1 cellular context compared by ENCODE assay signal in genomic region chr4:185914583-185915199, GRCh38.
TF ChIP-seq lines count a peak whose summit lies in the region.

No MANE protein-coding gene starts in this region.

TF ChIP-seq in GM23338, 12 proteins besides CTCF, POLR2A, EP300 and RAD21 (continued from another document):
- TF ChIP-seq, protein P1, sequence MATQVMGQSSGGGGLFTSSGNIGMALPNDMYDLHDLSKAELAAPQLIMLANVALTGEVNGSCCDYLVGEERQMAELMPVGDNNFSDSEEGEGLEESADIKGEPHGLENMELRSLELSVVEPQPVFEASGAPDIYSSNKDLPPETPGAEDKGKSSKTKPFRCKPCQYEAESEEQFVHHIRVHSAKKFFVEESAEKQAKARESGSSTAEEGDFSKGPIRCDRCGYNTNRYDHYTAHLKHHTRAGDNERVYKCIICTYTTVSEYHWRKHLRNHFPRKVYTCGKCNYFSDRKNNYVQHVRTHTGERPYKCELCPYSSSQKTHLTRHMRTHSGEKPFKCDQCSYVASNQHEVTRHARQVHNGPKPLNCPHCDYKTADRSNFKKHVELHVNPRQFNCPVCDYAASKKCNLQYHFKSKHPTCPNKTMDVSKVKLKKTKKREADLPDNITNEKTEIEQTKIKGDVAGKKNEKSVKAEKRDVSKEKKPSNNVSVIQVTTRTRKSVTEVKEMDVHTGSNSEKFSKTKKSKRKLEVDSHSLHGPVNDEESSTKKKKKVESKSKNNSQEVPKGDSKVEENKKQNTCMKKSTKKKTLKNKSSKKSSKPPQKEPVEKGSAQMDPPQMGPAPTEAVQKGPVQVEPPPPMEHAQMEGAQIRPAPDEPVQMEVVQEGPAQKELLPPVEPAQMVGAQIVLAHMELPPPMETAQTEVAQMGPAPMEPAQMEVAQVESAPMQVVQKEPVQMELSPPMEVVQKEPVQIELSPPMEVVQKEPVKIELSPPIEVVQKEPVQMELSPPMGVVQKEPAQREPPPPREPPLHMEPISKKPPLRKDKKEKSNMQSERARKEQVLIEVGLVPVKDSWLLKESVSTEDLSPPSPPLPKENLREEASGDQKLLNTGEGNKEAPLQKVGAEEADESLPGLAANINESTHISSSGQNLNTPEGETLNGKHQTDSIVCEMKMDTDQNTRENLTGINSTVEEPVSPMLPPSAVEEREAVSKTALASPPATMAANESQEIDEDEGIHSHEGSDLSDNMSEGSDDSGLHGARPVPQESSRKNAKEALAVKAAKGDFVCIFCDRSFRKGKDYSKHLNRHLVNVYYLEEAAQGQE (IDR thresholded peaks at IDR 0.05; ENCODE audit: unreplicated experiment), result no peak
- TF ChIP-seq ETS1 (IDR thresholded peaks at IDR 0.05), result no peak
- no peak for TF ChIP-seq ZNF114 (CRISPR knock-in tag; IDR thresholded peaks at IDR 0.05)
- no peak for TF ChIP-seq STAT1 (IDR thresholded peaks at IDR 0.05; ENCODE audit: unreplicated experiment)
- TF ChIP-seq JUNB (IDR thresholded peaks at IDR 0.05; ENCODE audit: unreplicated experiment), result no peak
- TF ChIP-seq EZH2phosphoT487 (IDR thresholded peaks at IDR 0.05; ENCODE audit: unreplicated experiment), result no peak
- no peak for TF ChIP-seq CREB1 (CRISPR knock-in tag; IDR thresholded peaks at IDR 0.05; ENCODE audit: low read depth)
